Comparison of ENCODE assay signal across 8 cellular contexts in the genomic region with DNA sequence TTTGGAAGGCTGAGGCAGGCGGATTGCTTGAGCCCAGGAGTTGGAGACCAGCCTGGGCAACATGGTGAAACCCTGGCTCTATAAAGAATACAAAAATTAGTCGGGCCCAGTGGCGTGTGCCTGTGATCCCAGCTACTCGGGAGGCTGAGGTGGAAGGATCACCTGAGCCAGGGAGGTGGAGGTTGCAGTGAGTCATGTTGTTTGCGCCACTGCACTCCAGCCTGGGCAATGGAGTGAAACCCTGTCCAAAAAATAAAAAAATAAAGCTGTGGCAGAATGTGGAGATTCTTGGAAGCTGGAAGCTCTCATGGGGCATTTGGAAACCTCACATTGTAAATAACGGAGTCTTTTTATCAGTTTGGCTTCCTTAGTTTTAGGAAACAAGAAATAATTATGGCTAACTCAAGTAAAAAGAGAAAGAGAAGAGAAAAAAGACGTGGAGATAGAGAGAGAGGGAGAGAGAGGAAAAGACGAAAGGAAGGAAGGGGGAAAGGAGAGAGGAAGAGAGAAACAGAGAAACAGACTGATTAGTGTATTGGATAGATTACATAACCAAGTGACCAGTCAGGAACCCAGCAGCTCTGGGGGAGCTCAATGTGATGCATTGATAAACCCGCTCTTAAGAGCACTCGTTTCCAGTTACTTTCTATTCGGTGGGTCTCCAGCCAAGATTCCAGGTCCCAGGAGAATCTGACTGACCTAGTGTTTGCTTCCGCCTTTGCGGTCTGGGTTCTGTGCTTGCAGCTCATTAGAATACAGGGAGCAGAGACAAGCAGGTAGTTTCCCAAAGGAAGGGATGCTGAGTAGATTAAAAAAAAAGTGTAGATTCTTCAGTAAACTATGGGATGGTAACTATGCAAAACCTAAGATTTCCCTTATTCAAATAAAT. TPM values are rescaled to one million over a fixed set of nuclear protein-coding genes. Genes with fewer than 3 reads are reported as not detected.
A peak's percentile ranks its signal among the peaks of the same experiment; 100 is the strongest.
DNase-seq lines count a peak whose midpoint lies in the region; ATAC-seq and TF ChIP-seq lines count a peak whose summit lies in the region.

No MANE protein-coding gene starts in this region.

- no peaks in the 10 kb centered on the region for H3K9me3 ChIP-seq in SK-N-SH

- peaks cover 19% of the 10 kb centered on the region for H3K4me1 Mint-ChIP-seq in endothelial cell (ENCODE audit: unreplicated experiment)
- H3K4me1 Mint-ChIP-seq in mesothelial cell of epicardium = peaks cover 22% of the 10 kb centered on the region

- no peaks in the 10 kb centered on the region for H4K20me1 ChIP-seq in SK-N-SH (ENCODE audit: insufficient read depth)

- peaks cover 7% of the 10 kb centered on the region for H3K36me3 Mint-ChIP-seq in endothelial cell (ENCODE audit: low read depth, unreplicated experiment)
- no peaks in the 10 kb centered on the region for H3K36me3 Mint-ChIP-seq in mesothelial cell of epicardium

- H3K9me3 Mint-ChIP-seq in endothelial cell (ENCODE audit: unreplicated experiment) = no peaks in the 10 kb centered on the region
- H3K9me3 Mint-ChIP-seq in mesothelial cell of epicardium = no peaks in the 10 kb centered on the region

- H3K9ac ChIP-seq in SK-N-SH = peak overlapping the region; percentile 74

- no peaks in the 10 kb centered on the region for H3K27me3 ChIP-seq in SK-N-SH (ENCODE audit: insufficient read depth)

- H3K27me3 Mint-ChIP-seq in endothelial cell (ENCODE audit: unreplicated experiment) (peaks cover 4% of the 10 kb centered on the region), mesothelial cell of epicardium (ENCODE audit: low read depth) (no peaks in the 10 kb centered on the region)

- peaks cover 7% of the 10 kb centered on the region for H3F3A ChIP-seq in SK-N-SH (replicated peaks; ENCODE audit: insufficient read depth)

- peak overlapping the region; percentile 94 for H3K27ac Mint-ChIP-seq in endothelial cell (ENCODE audit: unreplicated experiment)
- H3K27ac Mint-ChIP-seq in mesothelial cell of epicardium = peak overlapping the region; percentile 97

- H3K4me1 ChIP-seq in SK-N-SH (ENCODE audit: control insufficient read depth in 1 of 2, insufficient read depth in 2 of 2, low read depth in 1 of 2, low read length in 1 of 2) (peaks cover 9 to 10% of the 10 kb centered on the region in 2 experiments; a peak in 3 of 4 replicates), urinary bladder (ENCODE audit: insufficient read depth) (no peaks in the 10 kb centered on the region)

- no peak for TF ChIP-seq RAD21 in SK-N-SH (IDR thresholded peaks at IDR 0.05; ENCODE audit: low read length)

- CTCF ChIA-PET in SK-N-SH (lab: Yijun Ruan, JAX) = interaction anchor here (1.2 to 3.5 kb wide), 4 partner anchors 24 to 103 kb away, joined by 3 to 13 read pairs (median 4); a partner anchor contains a TSS

- H3K4me2 ChIP-seq in SK-N-SH = peak overlapping the region; percentile 78

- H3K4me3 ChIP-seq in SK-N-SH (ENCODE audit: low read depth in 2 of 2, low read length in 1 of 2) (peak overlapping the region; percentile 65 to 79), urinary bladder (ENCODE audit: low read depth, low read length) (peak overlapping the region; percentile 89)

- H3K36me3 ChIP-seq in SK-N-SH (replicated peaks in 1 of 2; ENCODE audit: control insufficient read depth in 1 of 2, insufficient read depth in 2 of 2, low read length in 1 of 2) (peaks cover 0 to 3% of the 10 kb centered on the region in 2 experiments), urinary bladder (ENCODE audit: insufficient read depth) (no peaks in the 10 kb centered on the region)

- DNase-seq in DMS153 treated with DMSO at 0.1 percent for 48 hours (lab: John Stamatoyannopoulos, UW; ENCODE audit: unreplicated experiment) (peak; percentile 63), HuH-7.5 (ENCODE audit: low spot score) (peak; percentile 40), SK-N-SH (peak; percentile 50), endothelial cell (ENCODE audit: low spot score) (peak; percentile 21), mesothelial cell of epicardium (ENCODE audit: low spot score in 2 of 2, unreplicated experiment in 2 of 2) (no peak)

- ATAC-seq in GM19351 (IDR thresholded peaks at IDR 0.05; ENCODE audit: unreplicated experiment) (no peak), HG03432 (IDR thresholded peaks at IDR 0.05; ENCODE audit: unreplicated experiment) (no peak)

- peak overlapping the region; percentile 85 to 87; a peak in 3 of 4 replicates for H3K27ac ChIP-seq in SK-N-SH (ENCODE audit: low read depth in 2 of 2, low read length in 1 of 2)
- no peak overlapping the region for H3K27ac ChIP-seq in urinary bladder (ENCODE audit: low read depth)

- H3K9me2 ChIP-seq in SK-N-SH = no peaks in the 10 kb centered on the region

- no peak for TF ChIP-seq EP300 in SK-N-SH (IDR thresholded peaks at IDR 0.05; ENCODE audit: borderline replicate concordance in 1 of 2, low read depth in 1 of 2, low read length in 1 of 2)

- 75% methylated on average over 13 of the region's 13 CpGs for WGBS in SK-N-SH (ENCODE audit: low lambda C conversion rate)
- WGBS in urinary bladder = 47% methylated on average over 13 of the region's 13 CpGs

- H3K4me3 Mint-ChIP-seq in endothelial cell (ENCODE audit: unreplicated experiment) = peak overlapping the region; percentile 93
- peak overlapping the region; percentile 97 for H3K4me3 Mint-ChIP-seq in mesothelial cell of epicardium

- H3K79me2 ChIP-seq in SK-N-SH (ENCODE audit: insufficient read depth) = peaks cover 28% of the 10 kb centered on the region

- POLR2A ChIA-PET in SK-N-SH (lab: Yijun Ruan, JAX) = interaction anchor here (0.8 to 3.0 kb wide), 5 partner anchors 7 to 104 kb away, joined by 3 to 58 read pairs (median 11); a partner anchor contains a TSS

- H2AFZ ChIP-seq in SK-N-SH (ENCODE audit: low read depth) = peak overlapping the region; percentile 98

- TF ChIP-seq CTCF in SK-N-SH (IDR thresholded peaks at IDR 0.05) (no peak), endothelial cell (IDR thresholded peaks at IDR 0.05; ENCODE audit: unreplicated experiment) (no peak), mesothelial cell of epicardium (IDR thresholded peaks at IDR 0.05; ENCODE audit: unreplicated experiment) (no peak)

TF ChIP-seq in SK-N-SH, 30 proteins besides CTCF, POLR2A, EP300 and RAD21 (continues in another document):
- TF ChIP-seq POLR2AphosphoS5 (IDR thresholded peaks at IDR 0.05; ENCODE audit: low read depth, low read length) (no peak), FOXM1 (IDR thresholded peaks at IDR 0.05; ENCODE audit: low read depth) (no peak), NRF1 (IDR thresholded peaks at IDR 0.05; ENCODE audit: low read depth, low read length) (no peak), CHD2 (IDR thresholded peaks at IDR 0.05; ENCODE audit: low read length, partially characterized antibody) (no peak)
- TF ChIP-seq, protein P1, sequence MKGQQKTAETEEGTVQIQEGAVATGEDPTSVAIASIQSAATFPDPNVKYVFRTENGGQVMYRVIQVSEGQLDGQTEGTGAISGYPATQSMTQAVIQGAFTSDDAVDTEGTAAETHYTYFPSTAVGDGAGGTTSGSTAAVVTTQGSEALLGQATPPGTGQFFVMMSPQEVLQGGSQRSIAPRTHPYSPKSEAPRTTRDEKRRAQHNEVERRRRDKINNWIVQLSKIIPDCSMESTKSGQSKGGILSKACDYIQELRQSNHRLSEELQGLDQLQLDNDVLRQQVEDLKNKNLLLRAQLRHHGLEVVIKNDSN (IDR thresholded peaks at IDR 0.05; ENCODE audit: borderline replicate concordance, low read depth) = no peak
- TF ChIP-seq, protein P2, sequence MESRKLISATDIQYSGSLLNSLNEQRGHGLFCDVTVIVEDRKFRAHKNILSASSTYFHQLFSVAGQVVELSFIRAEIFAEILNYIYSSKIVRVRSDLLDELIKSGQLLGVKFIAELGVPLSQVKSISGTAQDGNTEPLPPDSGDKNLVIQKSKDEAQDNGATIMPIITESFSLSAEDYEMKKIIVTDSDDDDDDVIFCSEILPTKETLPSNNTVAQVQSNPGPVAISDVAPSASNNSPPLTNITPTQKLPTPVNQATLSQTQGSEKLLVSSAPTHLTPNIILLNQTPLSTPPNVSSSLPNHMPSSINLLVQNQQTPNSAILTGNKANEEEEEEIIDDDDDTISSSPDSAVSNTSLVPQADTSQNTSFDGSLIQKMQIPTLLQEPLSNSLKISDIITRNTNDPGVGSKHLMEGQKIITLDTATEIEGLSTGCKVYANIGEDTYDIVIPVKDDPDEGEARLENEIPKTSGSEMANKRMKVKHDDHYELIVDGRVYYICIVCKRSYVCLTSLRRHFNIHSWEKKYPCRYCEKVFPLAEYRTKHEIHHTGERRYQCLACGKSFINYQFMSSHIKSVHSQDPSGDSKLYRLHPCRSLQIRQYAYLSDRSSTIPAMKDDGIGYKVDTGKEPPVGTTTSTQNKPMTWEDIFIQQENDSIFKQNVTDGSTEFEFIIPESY (IDR thresholded peaks at IDR 0.05; ENCODE audit: borderline replicate concordance, low read depth) = no peak
- TF ChIP-seq, protein P3, sequence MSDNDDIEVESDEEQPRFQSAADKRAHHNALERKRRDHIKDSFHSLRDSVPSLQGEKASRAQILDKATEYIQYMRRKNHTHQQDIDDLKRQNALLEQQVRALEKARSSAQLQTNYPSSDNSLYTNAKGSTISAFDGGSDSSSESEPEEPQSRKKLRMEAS (IDR thresholded peaks at IDR 0.05; ENCODE audit: low read depth) = no peak

RNA-seq across cellular contexts. Expression of a gene that starts 1.1 kb away (rescaled TPM):
- 6.1 and 6.8 TPM in 2 replicates for polyA plus RNA-seq in SK-N-SH (2012; rRNA removed)
- polyA plus RNA-seq in SK-N-SH (2012; cell fraction: cytosol; rRNA removed) = 10.6 and 12.7 TPM in 2 replicates
- polyA plus RNA-seq in SK-N-SH (2012; cell fraction: nucleus; rRNA removed) = 3.1 and 4.9 TPM in 2 replicates
- total RNA-seq in endothelial cell (ENCODE audit: unreplicated experiment) = 33.8 TPM
- total RNA-seq in mesothelial cell of epicardium = 33.5 to 35.3 TPM (median 34.3 TPM) in 3 replicates
- 50.2 TPM for total RNA-seq in urinary bladder
- 6.8 TPM for polyA plus RNA-seq in urinary bladder

RNA-seq across cellular contexts. Expression of a gene that starts 22.6 kb away (rescaled TPM):
- 130 and 155 TPM in 2 replicates for polyA plus RNA-seq in SK-N-SH (2012; rRNA removed)
- 174 and 220 TPM in 2 replicates for polyA plus RNA-seq in SK-N-SH (2012; cell fraction: cytosol; rRNA removed)
- polyA plus RNA-seq in SK-N-SH (2012; cell fraction: nucleus; rRNA removed) = 35.9 and 39.7 TPM in 2 replicates
- total RNA-seq in endothelial cell (ENCODE audit: unreplicated experiment) = 70.1 TPM
- total RNA-seq in mesothelial cell of epicardium = 62.6 to 70.6 TPM (median 63.7 TPM) in 3 replicates
- total RNA-seq in urinary bladder = 59.8 TPM
- 77.1 TPM for polyA plus RNA-seq in urinary bladder

RNA-seq across cellular contexts. Expression of a gene that starts 51.4 kb away (rescaled TPM):
- polyA plus RNA-seq in SK-N-SH (2012; rRNA removed) (54.3 and 66.7 TPM in 2 replicates), urinary bladder (34.7 TPM)
- polyA plus RNA-seq in SK-N-SH (2012; cell fraction: cytosol; rRNA removed) = 64.9 TPM in 2 replicates
- 27.5 and 56.0 TPM in 2 replicates for polyA plus RNA-seq in SK-N-SH (2012; cell fraction: nucleus; rRNA removed)
- total RNA-seq in endothelial cell (ENCODE audit: unreplicated experiment) (59.6 TPM), mesothelial cell of epicardium (49.5 to 53.7 TPM (median 52.7 TPM) in 3 replicates), urinary bladder (56.0 TPM)

Comparison
In these comparisons a context has a peak if more than half of its experiments do, and no peak if none do; other contexts are left out.
1. DNase-seq: peak in DMS153 treated with DMSO at 0.1 percent for 48 hours (single experiment), HuH-7.5 (single experiment), SK-N-SH (single experiment) and endothelial cell (single experiment); none in mesothelial cell of epicardium (0 of 2).